In genomic region chr3:111311709-111312235, GRCh38 we compare ENCODE assay signal across 9 cellular contexts.
DNase-seq lines count a peak whose midpoint lies in the region; ATAC-seq and TF ChIP-seq lines count a peak whose summit lies in the region.
"Had no signal": no experiment of that assay in that cellular context is flagged by ENCODE, and none has a peak within 500 bp of the region (broad histone marks: within the 10 kb centered on the region; RNA-seq: fewer than 3 reads in every experiment).

No MANE protein-coding gene starts in this region.

- H3K4me1 ChIP-seq in Caco-2 = peaks cover 26% of the 10 kb centered on the region

- CTCF ChIA-PET in Caco-2 (lab: Charles Lee) (no interaction called here), MCF 10A (lab: Yijun Ruan, JAX) (interaction anchor here (0.5 to 1.5 kb wide), 3 partner anchors 16 to 62 kb away, joined by 3 to 6 read pairs (median 4); no protein-coding TSS in a partner anchor)

- TF ChIP-seq CTCF in Caco-2 (IDR thresholded peaks at IDR 0.05; ENCODE audit: insufficient read depth in 1 of 2, low read depth in 1 of 2, low read length in 1 of 2, severe bottlenecking in 1 of 2, unreplicated experiment in 1 of 2) (no peak), cardiac fibroblast (IDR thresholded peaks at IDR 0.05; ENCODE audit: low read depth, low read length) (no peak), MCF 10A (IDR thresholded peaks at IDR 0.05; ENCODE audit: unreplicated experiment) (no peak)

- no peaks in the 10 kb centered on the region for H3K27me3 ChIP-seq in Caco-2 (replicated peaks; ENCODE audit: control insufficient read depth, insufficient read depth, low read length)
- H3K27me3 ChIP-seq: pancreas had no signal

- H3K4me3 ChIP-seq in Caco-2 (ENCODE audit: low read depth, low read length) (no peak overlapping the region), cardiac fibroblast (replicated peaks in 1 of 2; ENCODE audit: low read depth in 2 of 2, low read length in 2 of 2) (no peak overlapping the region)
- H3K4me3 ChIP-seq: pancreas had no signal

- H3K9me3 Mint-ChIP-seq in Caco-2 (ENCODE audit: unreplicated experiment) (no peaks in the 10 kb centered on the region), MCF 10A (ENCODE audit: unreplicated experiment) (no peaks in the 10 kb centered on the region)

- H3K4me3 Mint-ChIP-seq in Caco-2 (ENCODE audit: unreplicated experiment) (no peak overlapping the region), MCF 10A (ENCODE audit: unreplicated experiment) (no peak overlapping the region)

- ATAC-seq in GM21390 (IDR thresholded peaks at IDR 0.05; ENCODE audit: unreplicated experiment) = peak; percentile 92
- peak; percentile 93 for ATAC-seq in HG03457 (IDR thresholded peaks at IDR 0.05; ENCODE audit: unreplicated experiment)

- DNase-seq in Caco-2 = no peak
- DNase-seq in cardiac fibroblast (ENCODE audit: low read depth in 2 of 2) = peak; percentile 56 to 71
- no peak for DNase-seq in effector CD4-positive, alpha-beta T cell
- DNase-seq in COLO829 (ENCODE audit: low spot score) = no peak
- DNase-seq in NCI-H2171 (lab: John Stamatoyannopoulos, UW) = no peak
- no peak for DNase-seq in MCF 10A (ENCODE audit: unreplicated experiment)
- DNase-seq: pancreas had no signal

- H3K27ac Mint-ChIP-seq in Caco-2 (ENCODE audit: unreplicated experiment) (peak overlapping the region; percentile 11), MCF 10A (ENCODE audit: low read depth, unreplicated experiment) (no peak overlapping the region)

- H3K36me3 Mint-ChIP-seq in Caco-2 (ENCODE audit: insufficient read depth, unreplicated experiment) = no peaks in the 10 kb centered on the region
- H3K36me3 Mint-ChIP-seq in MCF 10A (ENCODE audit: insufficient read depth, unreplicated experiment) = no peaks in the 10 kb centered on the region

- H3K36me3 ChIP-seq in Caco-2 (ENCODE audit: control insufficient read depth, insufficient read depth, low read length) = no peaks in the 10 kb centered on the region
- H3K36me3 ChIP-seq: pancreas had no signal

- H3K4me1 Mint-ChIP-seq in Caco-2 (ENCODE audit: low read depth, unreplicated experiment) (peaks cover 17% of the 10 kb centered on the region), MCF 10A (ENCODE audit: insufficient read depth, unreplicated experiment) (no peaks in the 10 kb centered on the region)

- no TSS peak for BruUV-seq in Caco-2 (replicated peaks; lab: Mats Ljungman, UMichigan)
- no TSS peak for BruUV-seq in MCF 10A (replicated peaks; lab: Mats Ljungman, UMichigan)

- no peaks in the 10 kb centered on the region for H3K9me3 ChIP-seq in Caco-2
- H3K9me3 ChIP-seq: pancreas had no signal

- H3K27me3 Mint-ChIP-seq in Caco-2 (ENCODE audit: insufficient read depth, unreplicated experiment) = no peaks in the 10 kb centered on the region
- H3K27me3 Mint-ChIP-seq in MCF 10A (ENCODE audit: insufficient read depth, unreplicated experiment) = no peaks in the 10 kb centered on the region

- intact Hi-C loops in Caco-2 (cut with micrococcal nuclease; ENCODE audit: unreplicated experiment) (no loop called here), MCF 10A (cut with micrococcal nuclease) (no loop called here)

- POLR2A ChIA-PET in Caco-2 (lab: Charles Lee) (no interaction called here), MCF 10A (lab: Yijun Ruan, JAX) (interaction anchor here (1.0 kb wide), 1 partner anchor 34 kb away, joined by 3 read pairs; no protein-coding TSS in a partner anchor)

Comparison
In these comparisons a context has a peak if more than half of its experiments do, and no peak if none do; other contexts are left out.
1. DNase-seq: peak in cardiac fibroblast (2 of 2); none in Caco-2 (0 of 2), effector CD4-positive, alpha-beta T cell (single experiment), COLO829 (single experiment), NCI-H2171 (single experiment) and MCF 10A (single experiment).